1 cellular context compared by ENCODE assay signal in the genomic region with DNA sequence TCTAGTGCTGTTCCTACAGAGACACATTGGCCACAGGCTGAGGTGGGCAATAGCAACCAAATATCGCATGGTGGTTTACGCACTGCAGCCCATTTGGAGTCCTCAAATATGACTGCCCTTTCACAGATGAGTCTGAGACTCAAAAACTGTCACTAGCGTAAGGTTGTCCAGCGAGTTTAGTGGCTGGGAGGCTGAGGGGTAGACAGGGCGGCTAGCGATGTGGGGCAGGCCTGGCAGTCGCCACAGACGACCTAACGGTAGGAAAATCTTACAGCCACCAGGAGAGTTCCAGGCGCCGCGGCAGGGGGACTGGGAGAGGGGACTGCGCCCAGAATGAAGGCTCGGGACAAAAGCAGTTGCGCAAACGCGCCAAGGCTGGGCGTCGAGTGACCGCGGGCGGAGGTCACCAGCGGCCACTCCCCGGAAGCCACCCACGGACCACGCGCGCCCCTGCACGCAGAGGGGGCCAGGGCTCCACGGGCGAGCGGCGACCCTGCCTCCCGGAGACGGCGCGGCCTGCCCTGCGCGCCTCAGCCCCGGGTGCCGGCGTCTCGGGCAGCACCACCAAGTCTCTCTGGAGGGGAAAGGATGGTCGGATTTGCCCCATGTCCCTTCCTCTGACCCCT.
TF ChIP-seq lines count a peak whose summit lies in the region.

No MANE protein-coding gene starts in this region.

TF ChIP-seq in K562, 482 proteins besides CTCF, POLR2A, EP300 and RAD21 (continued from another document and continues in another):
- TF ChIP-seq, protein P1, sequence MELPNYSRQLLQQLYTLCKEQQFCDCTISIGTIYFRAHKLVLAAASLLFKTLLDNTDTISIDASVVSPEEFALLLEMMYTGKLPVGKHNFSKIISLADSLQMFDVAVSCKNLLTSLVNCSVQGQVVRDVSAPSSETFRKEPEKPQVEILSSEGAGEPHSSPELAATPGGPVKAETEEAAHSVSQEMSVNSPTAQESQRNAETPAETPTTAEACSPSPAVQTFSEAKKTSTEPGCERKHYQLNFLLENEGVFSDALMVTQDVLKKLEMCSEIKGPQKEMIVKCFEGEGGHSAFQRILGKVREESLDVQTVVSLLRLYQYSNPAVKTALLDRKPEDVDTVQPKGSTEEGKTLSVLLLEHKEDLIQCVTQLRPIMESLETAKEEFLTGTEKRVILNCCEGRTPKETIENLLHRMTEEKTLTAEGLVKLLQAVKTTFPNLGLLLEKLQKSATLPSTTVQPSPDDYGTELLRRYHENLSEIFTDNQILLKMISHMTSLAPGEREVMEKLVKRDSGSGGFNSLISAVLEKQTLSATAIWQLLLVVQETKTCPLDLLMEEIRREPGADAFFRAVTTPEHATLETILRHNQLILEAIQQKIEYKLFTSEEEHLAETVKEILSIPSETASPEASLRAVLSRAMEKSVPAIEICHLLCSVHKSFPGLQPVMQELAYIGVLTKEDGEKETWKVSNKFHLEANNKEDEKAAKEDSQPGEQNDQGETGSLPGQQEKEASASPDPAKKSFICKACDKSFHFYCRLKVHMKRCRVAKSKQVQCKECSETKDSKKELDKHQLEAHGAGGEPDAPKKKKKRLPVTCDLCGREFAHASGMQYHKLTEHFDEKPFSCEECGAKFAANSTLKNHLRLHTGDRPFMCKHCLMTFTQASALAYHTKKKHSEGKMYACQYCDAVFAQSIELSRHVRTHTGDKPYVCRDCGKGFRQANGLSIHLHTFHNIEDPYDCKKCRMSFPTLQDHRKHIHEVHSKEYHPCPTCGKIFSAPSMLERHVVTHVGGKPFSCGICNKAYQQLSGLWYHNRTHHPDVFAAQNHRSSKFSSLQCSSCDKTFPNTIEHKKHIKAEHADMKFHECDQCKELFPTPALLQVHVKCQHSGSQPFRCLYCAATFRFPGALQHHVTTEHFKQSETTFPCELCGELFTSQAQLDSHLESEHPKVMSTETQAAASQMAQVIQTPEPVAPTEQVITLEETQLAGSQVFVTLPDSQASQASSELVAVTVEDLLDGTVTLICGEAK (IDR thresholded peaks at IDR 0.05), result no peak
- TF ChIP-seq, protein P1 (CRISPR knock-in tag; IDR thresholded peaks at IDR 0.05), result no peak
- no peak for TF ChIP-seq CBFA2T2 (conservative IDR thresholded peaks at IDR 0.05)
- TF ChIP-seq ZNF436 (CRISPR knock-in tag; IDR thresholded peaks at IDR 0.05), result no peak; the same call in 1 of the 2 replicates
- no peak for TF ChIP-seq CBFB (CRISPR knock-in tag; IDR thresholded peaks at IDR 0.05)
- TF ChIP-seq, protein P2, sequence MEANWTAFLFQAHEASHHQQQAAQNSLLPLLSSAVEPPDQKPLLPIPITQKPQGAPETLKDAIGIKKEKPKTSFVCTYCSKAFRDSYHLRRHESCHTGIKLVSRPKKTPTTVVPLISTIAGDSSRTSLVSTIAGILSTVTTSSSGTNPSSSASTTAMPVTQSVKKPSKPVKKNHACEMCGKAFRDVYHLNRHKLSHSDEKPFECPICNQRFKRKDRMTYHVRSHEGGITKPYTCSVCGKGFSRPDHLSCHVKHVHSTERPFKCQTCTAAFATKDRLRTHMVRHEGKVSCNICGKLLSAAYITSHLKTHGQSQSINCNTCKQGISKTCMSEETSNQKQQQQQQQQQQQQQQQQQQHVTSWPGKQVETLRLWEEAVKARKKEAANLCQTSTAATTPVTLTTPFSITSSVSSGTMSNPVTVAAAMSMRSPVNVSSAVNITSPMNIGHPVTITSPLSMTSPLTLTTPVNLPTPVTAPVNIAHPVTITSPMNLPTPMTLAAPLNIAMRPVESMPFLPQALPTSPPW (CRISPR knock-in tag; IDR thresholded peaks at IDR 0.05), result no peak
- no peak for TF ChIP-seq CBX1 (IDR thresholded peaks at IDR 0.05; ENCODE audit: low read depth)
- TF ChIP-seq, protein P3, sequence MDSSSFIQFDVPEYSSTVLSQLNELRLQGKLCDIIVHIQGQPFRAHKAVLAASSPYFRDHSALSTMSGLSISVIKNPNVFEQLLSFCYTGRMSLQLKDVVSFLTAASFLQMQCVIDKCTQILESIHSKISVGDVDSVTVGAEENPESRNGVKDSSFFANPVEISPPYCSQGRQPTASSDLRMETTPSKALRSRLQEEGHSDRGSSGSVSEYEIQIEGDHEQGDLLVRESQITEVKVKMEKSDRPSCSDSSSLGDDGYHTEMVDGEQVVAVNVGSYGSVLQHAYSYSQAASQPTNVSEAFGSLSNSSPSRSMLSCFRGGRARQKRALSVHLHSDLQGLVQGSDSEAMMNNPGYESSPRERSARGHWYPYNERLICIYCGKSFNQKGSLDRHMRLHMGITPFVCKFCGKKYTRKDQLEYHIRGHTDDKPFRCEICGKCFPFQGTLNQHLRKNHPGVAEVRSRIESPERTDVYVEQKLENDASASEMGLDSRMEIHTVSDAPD (CRISPR knock-in tag; IDR thresholded peaks at IDR 0.05), result no peak
- no peak for TF ChIP-seq CHD2 (IDR thresholded peaks at IDR 0.05; ENCODE audit: low read depth, low read length)
- TF ChIP-seq TBP (optimal IDR thresholded peaks at IDR 0.05; ENCODE audit: low read depth, low read length), result no peak
- TF ChIP-seq, protein P4, sequence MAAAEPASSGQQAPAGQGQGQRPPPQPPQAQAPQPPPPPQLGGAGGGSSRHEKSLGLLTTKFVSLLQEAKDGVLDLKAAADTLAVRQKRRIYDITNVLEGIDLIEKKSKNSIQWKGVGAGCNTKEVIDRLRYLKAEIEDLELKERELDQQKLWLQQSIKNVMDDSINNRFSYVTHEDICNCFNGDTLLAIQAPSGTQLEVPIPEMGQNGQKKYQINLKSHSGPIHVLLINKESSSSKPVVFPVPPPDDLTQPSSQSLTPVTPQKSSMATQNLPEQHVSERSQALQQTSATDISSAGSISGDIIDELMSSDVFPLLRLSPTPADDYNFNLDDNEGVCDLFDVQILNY (CRISPR knock-in tag; IDR thresholded peaks at IDR 0.05), result no peak; the same call in 1 of the 2 replicates
- TF ChIP-seq, protein P5, sequence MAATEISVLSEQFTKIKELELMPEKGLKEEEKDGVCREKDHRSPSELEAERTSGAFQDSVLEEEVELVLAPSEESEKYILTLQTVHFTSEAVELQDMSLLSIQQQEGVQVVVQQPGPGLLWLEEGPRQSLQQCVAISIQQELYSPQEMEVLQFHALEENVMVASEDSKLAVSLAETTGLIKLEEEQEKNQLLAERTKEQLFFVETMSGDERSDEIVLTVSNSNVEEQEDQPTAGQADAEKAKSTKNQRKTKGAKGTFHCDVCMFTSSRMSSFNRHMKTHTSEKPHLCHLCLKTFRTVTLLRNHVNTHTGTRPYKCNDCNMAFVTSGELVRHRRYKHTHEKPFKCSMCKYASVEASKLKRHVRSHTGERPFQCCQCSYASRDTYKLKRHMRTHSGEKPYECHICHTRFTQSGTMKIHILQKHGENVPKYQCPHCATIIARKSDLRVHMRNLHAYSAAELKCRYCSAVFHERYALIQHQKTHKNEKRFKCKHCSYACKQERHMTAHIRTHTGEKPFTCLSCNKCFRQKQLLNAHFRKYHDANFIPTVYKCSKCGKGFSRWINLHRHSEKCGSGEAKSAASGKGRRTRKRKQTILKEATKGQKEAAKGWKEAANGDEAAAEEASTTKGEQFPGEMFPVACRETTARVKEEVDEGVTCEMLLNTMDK (IDR thresholded peaks at IDR 0.05; ENCODE audit: borderline replicate concordance, insufficient read depth, low read depth, low read length, poor library complexity, severe bottlenecking), result no peak
- no peak for TF ChIP-seq TBL1XR1 (IDR thresholded peaks at IDR 0.05; ENCODE audit: low read length in 2 of 2)
- TF ChIP-seq, protein P6, sequence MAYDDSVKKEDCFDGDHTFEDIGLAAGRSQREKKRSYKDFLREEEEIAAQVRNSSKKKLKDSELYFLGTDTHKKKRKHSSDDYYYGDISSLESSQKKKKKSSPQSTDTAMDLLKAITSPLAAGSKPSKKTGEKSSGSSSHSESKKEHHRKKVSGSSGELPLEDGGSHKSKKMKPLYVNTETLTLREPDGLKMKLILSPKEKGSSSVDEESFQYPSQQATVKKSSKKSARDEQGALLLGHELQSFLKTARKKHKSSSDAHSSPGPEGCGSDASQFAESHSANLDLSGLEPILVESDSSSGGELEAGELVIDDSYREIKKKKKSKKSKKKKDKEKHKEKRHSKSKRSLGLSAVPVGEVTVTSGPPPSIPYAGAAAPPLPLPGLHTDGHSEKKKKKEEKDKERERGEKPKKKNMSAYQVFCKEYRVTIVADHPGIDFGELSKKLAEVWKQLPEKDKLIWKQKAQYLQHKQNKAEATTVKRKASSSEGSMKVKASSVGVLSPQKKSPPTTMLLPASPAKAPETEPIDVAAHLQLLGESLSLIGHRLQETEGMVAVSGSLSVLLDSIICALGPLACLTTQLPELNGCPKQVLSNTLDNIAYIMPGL (CRISPR knock-in tag; IDR thresholded peaks at IDR 0.05), result no peak
- no peak for TF ChIP-seq XRCC4 (IDR thresholded peaks at IDR 0.05; ENCODE audit: extremely low read depth, insufficient read depth, insufficient read length)
- TF ChIP-seq ZBED1 (IDR thresholded peaks at IDR 0.05), result no peak
- TF ChIP-seq, protein P7, sequence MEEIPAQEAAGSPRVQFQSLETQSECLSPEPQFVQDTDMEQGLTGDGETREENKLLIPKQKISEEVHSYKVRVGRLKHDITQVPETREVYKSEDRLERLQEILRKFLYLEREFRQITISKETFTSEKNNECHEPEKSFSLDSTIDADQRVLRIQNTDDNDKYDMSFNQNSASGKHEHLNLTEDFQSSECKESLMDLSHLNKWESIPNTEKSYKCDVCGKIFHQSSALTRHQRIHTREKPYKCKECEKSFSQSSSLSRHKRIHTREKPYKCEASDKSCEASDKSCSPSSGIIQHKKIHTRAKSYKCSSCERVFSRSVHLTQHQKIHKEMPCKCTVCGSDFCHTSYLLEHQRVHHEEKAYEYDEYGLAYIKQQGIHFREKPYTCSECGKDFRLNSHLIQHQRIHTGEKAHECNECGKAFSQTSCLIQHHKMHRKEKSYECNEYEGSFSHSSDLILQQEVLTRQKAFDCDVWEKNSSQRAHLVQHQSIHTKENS (CRISPR knock-in tag; IDR thresholded peaks at IDR 0.05), result no peak
- TF ChIP-seq HNRNPUL1 (IDR thresholded peaks at IDR 0.05; ENCODE audit: low read length), result no peak
- TF ChIP-seq, protein P8, sequence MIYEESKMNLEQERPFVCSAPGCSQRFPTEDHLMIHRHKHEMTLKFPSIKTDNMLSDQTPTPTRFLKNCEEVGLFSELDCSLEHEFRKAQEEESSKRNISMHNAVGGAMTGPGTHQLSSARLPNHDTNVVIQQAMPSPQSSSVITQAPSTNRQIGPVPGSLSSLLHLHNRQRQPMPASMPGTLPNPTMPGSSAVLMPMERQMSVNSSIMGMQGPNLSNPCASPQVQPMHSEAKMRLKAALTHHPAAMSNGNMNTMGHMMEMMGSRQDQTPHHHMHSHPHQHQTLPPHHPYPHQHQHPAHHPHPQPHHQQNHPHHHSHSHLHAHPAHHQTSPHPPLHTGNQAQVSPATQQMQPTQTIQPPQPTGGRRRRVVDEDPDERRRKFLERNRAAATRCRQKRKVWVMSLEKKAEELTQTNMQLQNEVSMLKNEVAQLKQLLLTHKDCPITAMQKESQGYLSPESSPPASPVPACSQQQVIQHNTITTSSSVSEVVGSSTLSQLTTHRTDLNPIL (CRISPR knock-in tag; IDR thresholded peaks at IDR 0.05), result no peak
- no peak for TF ChIP-seq ZNF696 (CRISPR knock-in tag; conservative IDR thresholded peaks at IDR 0.05)
- TF ChIP-seq, protein P9, sequence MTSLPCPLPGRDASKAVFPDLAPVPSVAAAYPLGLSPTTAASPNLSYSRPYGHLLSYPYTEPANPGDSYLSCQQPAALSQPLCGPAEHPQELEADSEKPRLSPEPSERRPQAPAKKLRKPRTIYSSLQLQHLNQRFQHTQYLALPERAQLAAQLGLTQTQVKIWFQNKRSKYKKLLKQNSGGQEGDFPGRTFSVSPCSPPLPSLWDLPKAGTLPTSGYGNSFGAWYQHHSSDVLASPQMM (CRISPR knock-in tag; IDR thresholded peaks at IDR 0.05), result no peak
- no peak for TF ChIP-seq SMARCB1 (IDR thresholded peaks at IDR 0.05; ENCODE audit: insufficient read length, low read depth)
- no peak for TF ChIP-seq MAFF (IDR thresholded peaks at IDR 0.05; ENCODE audit: low read length)
- TF ChIP-seq, protein P10, sequence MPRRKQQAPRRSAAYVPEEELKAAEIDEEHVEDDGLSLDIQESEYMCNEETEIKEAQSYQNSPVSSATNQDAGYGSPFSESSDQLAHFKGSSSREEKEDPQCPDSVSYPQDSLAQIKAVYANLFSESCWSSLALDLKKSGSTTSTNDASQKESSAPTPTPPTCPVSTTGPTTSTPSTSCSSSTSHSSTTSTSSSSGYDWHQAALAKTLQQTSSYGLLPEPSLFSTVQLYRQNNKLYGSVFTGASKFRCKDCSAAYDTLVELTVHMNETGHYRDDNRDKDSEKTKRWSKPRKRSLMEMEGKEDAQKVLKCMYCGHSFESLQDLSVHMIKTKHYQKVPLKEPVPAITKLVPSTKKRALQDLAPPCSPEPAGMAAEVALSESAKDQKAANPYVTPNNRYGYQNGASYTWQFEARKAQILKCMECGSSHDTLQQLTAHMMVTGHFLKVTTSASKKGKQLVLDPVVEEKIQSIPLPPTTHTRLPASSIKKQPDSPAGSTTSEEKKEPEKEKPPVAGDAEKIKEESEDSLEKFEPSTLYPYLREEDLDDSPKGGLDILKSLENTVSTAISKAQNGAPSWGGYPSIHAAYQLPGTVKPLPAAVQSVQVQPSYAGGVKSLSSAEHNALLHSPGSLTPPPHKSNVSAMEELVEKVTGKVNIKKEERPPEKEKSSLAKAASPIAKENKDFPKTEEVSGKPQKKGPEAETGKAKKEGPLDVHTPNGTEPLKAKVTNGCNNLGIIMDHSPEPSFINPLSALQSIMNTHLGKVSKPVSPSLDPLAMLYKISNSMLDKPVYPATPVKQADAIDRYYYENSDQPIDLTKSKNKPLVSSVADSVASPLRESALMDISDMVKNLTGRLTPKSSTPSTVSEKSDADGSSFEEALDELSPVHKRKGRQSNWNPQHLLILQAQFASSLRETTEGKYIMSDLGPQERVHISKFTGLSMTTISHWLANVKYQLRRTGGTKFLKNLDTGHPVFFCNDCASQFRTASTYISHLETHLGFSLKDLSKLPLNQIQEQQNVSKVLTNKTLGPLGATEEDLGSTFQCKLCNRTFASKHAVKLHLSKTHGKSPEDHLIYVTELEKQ (CRISPR knock-in tag; IDR thresholded peaks at IDR 0.05), result no peak
